ENCODE assay signal across 2 cellular contexts in the genomic region with DNA sequence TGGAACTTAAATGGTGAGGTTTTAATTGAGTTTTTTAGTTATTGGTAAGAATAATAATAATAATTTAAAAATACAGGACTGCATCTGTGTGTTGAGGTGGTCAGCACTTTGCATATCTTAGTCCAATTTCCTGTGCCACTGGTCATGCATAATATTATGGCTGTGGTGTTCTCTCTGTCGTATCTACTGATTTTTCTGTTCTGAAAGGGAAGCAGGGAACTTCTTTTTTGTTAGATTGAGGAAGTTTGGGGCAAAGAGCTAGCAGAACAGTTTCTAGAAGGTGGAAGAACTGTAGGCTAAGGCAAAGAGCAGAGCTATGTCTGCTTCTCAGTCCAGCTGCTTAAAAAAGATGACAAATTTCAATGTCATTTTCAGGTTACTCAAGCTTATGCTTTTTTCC.
TF ChIP-seq lines count a peak whose summit lies in the region.

No MANE protein-coding gene starts in this region.

TF ChIP-seq in HepG2, 621 proteins besides CTCF, POLR2A, EP300 and RAD21:
- TF ChIP-seq PPARG (CRISPR knock-in tag; conservative IDR thresholded peaks at IDR 0.05) (no peak), GATAD1 (CRISPR knock-in tag; IDR thresholded peaks at IDR 0.05) (no peak), RARG (CRISPR knock-in tag; IDR thresholded peaks at IDR 0.05; ENCODE audit: low read depth) (no peak), CCAR2 (optimal IDR thresholded peaks at IDR 0.05; ENCODE audit: low read depth, low read length) (no peak), ZNF496 (CRISPR knock-in tag; IDR thresholded peaks at IDR 0.05; ENCODE audit: insufficient replicate concordance) (no peak), ZSCAN25 (CRISPR knock-in tag; IDR thresholded peaks at IDR 0.05) (no peak), ZNF33B (CRISPR knock-in tag; IDR thresholded peaks at IDR 0.05) (no peak), SMAD3 (CRISPR knock-in tag; IDR thresholded peaks at IDR 0.05) (no peak), AGO2 (optimal IDR thresholded peaks at IDR 0.05; ENCODE audit: low read depth, low read length) (no peak)
- TF ChIP-seq, protein P1, sequence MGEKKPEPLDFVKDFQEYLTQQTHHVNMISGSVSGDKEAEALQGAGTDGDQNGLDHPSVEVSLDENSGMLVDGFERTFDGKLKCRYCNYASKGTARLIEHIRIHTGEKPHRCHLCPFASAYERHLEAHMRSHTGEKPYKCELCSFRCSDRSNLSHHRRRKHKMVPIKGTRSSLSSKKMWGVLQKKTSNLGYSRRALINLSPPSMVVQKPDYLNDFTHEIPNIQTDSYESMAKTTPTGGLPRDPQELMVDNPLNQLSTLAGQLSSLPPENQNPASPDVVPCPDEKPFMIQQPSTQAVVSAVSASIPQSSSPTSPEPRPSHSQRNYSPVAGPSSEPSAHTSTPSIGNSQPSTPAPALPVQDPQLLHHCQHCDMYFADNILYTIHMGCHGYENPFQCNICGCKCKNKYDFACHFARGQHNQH (CRISPR knock-in tag; IDR thresholded peaks at IDR 0.05): no peak
- TF ChIP-seq, protein P2, sequence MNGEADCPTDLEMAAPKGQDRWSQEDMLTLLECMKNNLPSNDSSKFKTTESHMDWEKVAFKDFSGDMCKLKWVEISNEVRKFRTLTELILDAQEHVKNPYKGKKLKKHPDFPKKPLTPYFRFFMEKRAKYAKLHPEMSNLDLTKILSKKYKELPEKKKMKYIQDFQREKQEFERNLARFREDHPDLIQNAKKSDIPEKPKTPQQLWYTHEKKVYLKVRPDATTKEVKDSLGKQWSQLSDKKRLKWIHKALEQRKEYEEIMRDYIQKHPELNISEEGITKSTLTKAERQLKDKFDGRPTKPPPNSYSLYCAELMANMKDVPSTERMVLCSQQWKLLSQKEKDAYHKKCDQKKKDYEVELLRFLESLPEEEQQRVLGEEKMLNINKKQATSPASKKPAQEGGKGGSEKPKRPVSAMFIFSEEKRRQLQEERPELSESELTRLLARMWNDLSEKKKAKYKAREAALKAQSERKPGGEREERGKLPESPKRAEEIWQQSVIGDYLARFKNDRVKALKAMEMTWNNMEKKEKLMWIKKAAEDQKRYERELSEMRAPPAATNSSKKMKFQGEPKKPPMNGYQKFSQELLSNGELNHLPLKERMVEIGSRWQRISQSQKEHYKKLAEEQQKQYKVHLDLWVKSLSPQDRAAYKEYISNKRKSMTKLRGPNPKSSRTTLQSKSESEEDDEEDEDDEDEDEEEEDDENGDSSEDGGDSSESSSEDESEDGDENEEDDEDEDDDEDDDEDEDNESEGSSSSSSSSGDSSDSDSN (CRISPR knock-in tag; IDR thresholded peaks at IDR 0.05): no peak
- TF ChIP-seq, protein P3, sequence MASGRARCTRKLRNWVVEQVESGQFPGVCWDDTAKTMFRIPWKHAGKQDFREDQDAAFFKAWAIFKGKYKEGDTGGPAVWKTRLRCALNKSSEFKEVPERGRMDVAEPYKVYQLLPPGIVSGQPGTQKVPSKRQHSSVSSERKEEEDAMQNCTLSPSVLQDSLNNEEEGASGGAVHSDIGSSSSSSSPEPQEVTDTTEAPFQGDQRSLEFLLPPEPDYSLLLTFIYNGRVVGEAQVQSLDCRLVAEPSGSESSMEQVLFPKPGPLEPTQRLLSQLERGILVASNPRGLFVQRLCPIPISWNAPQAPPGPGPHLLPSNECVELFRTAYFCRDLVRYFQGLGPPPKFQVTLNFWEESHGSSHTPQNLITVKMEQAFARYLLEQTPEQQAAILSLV (CRISPR knock-in tag; IDR thresholded peaks at IDR 0.05; ENCODE audit: borderline replicate concordance): no peak

TF ChIP-seq in GM12878, 131 proteins besides CTCF, POLR2A, EP300 and RAD21:
- TF ChIP-seq SMAD1 (IDR thresholded peaks at IDR 0.05; ENCODE audit: low read depth, partially characterized antibody) (no peak), POU2F2 (IDR thresholded peaks at IDR 0.05; ENCODE audit: borderline replicate concordance, low read depth, low read length) (peak; percentile 59; the same call in 1 of the 3 replicates), KAT2A (conservative IDR thresholded peaks at IDR 0.05; ENCODE audit: control insufficient read depth, low read depth, low read length) (no peak), TCF3 (IDR thresholded peaks at IDR 0.05; ENCODE audit: borderline replicate concordance, insufficient read depth, low read depth, low read length) (no peak), MTA2 (IDR thresholded peaks at IDR 0.05; ENCODE audit: low read depth) (0 out of 2 replicates have a peak, but pooled peaks have one; percentile 22)
- TF ChIP-seq, protein P4, sequence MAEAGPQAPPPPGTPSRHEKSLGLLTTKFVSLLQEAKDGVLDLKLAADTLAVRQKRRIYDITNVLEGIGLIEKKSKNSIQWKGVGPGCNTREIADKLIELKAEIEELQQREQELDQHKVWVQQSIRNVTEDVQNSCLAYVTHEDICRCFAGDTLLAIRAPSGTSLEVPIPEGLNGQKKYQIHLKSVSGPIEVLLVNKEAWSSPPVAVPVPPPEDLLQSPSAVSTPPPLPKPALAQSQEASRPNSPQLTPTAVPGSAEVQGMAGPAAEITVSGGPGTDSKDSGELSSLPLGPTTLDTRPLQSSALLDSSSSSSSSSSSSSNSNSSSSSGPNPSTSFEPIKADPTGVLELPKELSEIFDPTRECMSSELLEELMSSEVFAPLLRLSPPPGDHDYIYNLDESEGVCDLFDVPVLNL (IDR thresholded peaks at IDR 0.05; ENCODE audit: low read depth, low read length): no peak
TF ChIP-seq in GM12878: peak in this region for 2.
